ENCODE assay signal across 8 cellular contexts in the genomic region with DNA sequence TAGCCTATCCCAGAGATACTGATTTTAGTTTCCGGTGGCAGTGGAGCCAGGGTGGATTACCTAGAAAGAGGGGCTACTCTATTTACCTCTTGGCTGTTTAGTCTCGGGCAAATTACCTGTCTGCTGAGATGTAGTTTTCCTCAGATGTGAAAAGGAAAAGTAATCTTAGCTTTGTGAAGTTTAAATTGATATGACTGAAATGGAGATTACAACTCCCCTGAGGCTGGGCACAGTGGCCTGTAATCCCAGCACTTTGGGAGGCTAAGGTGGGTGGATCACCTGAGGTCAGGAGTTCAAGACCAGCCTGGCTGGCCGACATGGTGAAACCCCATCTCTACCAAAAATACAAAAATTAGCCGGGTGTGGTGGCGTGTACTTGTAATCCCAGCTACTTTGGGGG. TPM values are rescaled to one million over a fixed set of nuclear protein-coding genes. Genes with fewer than 3 reads are reported as not detected.
DNase-seq lines count a peak whose midpoint lies in the region; ATAC-seq, FAIRE-seq and TF ChIP-seq lines count a peak whose summit lies in the region.
"Not testable (repeated sequence)": the region's sequence is repeated elsewhere in the genome, so short reads cannot be mapped to it uniquely, and the experiment has no call there.

No MANE protein-coding gene starts in this region.

- dilution Hi-C loops in keratinocyte (cut with MboI; ENCODE audit: extremely low pct_ligation_motif_present, low sequenced_read_pairs), result not testable (repeated sequence)

- POLR2A ChIA-PET in BJ (lab: Charles Lee), result interaction anchor here (0.7 kb wide), 1 partner anchor 33 kb away, joined by 5 read pairs; no protein-coding TSS in a partner anchor

- intact Hi-C loops in adrenal gland (cut with DNase I), result not testable (repeated sequence)

- H3K4ac ChIP-seq in neuronal stem cell (ENCODE audit: low read length), result not testable (repeated sequence)

- H3K79me2 ChIP-seq in keratinocyte (ENCODE audit: control insufficient read depth, insufficient read depth, low read length), result peaks cover 32% of the 10 kb centered on the region

- TF ChIP-seq POLR2A in adrenal gland (IDR thresholded peaks at IDR 0.05), result not testable (repeated sequence)

- not testable (repeated sequence) for TF ChIP-seq CTCF in BJ (IDR thresholded peaks at IDR 0.05; ENCODE audit: insufficient read depth, low read depth, low read length); adrenal gland (IDR thresholded peaks at IDR 0.05); epithelial cell of esophagus (IDR thresholded peaks at IDR 0.05; ENCODE audit: insufficient read depth, low read depth, low read length, missing control alignments); keratinocyte (optimal IDR thresholded peaks at IDR 0.05 in 1 of 3, IDR thresholded peaks at IDR 0.05 in 1 of 3, conservative IDR thresholded peaks at IDR 0.05 in 1 of 3; ENCODE audit: extremely low read depth in 1 of 3, insufficient read depth in 2 of 3, low read length in 3 of 3)

- H3K9me3 ChIP-seq in HUES6 (ENCODE audit: control insufficient read depth, insufficient read depth, low read depth, low read length); T-helper 17 cell (ENCODE audit: control insufficient read depth, low read length, poor library complexity, severe bottlenecking); adrenal gland (replicated peaks in 1 of 3); keratinocyte (ENCODE audit: control insufficient read depth, low read depth, low read length); neuronal stem cell (replicated peaks in 1 of 2; ENCODE audit: control insufficient read depth in 2 of 2, insufficient read depth in 1 of 2, low read depth in 1 of 2, low read length in 2 of 2); subcutaneous abdominal adipose tissue (ENCODE audit: control insufficient read depth in 5 of 5, low read length in 5 of 5): not testable (repeated sequence)

- H2AK5ac ChIP-seq in neuronal stem cell (ENCODE audit: low read depth, low read length), result not testable (repeated sequence)

- not testable (repeated sequence) for H2BK5ac ChIP-seq in neuronal stem cell (ENCODE audit: low read length)

- H3K18ac ChIP-seq in neuronal stem cell (ENCODE audit: low read length), result not testable (repeated sequence)

- not testable (repeated sequence) for H3K9me1 ChIP-seq in keratinocyte (ENCODE audit: control insufficient read depth, extremely low read depth, insufficient read depth, low read length)

- peaks cover 39% of the 10 kb centered on the region for H4K20me1 ChIP-seq in keratinocyte (ENCODE audit: control insufficient read depth, extremely low read depth, insufficient read depth, low read length)

- not testable (repeated sequence) for H4K8ac ChIP-seq in neuronal stem cell (ENCODE audit: low read depth, low read length)

- not testable (repeated sequence) for H2BK15ac ChIP-seq in neuronal stem cell (ENCODE audit: low read length)

- WGBS in adrenal gland, 4 donors, result 48 to 63% (median 53%) methylated on average over 5 of the region's 5 CpGs
- no CpG with 5 or more reads among the region's 5 CpGs for WGBS in neuronal stem cell (ENCODE audit: extremely low coverage in 2 of 2, insufficient read length in 2 of 2, insufficient replicate concordance in 1 of 2), 2 donors

- peak overlapping the region; percentile 93 for H3K4me2 ChIP-seq in keratinocyte (ENCODE audit: control insufficient read depth, extremely low read depth, insufficient read depth, low read depth, low read length)
- H3K4me2 ChIP-seq in neuronal stem cell (ENCODE audit: insufficient read depth, low read length, poor library complexity, severe bottlenecking), result peak overlapping the region; percentile 82

- H3K4me3 Mint-ChIP-seq in T-helper 17 cell, result peak overlapping the region; percentile 99

- H2BK120ac ChIP-seq in neuronal stem cell (ENCODE audit: low read depth, low read length), result not testable (repeated sequence)

- not testable (repeated sequence) for H3K14ac ChIP-seq in neuronal stem cell (ENCODE audit: low read length)

- H3K36me3 ChIP-seq in BJ (ENCODE audit: control insufficient read depth, insufficient read depth, low read length) (peaks cover 31% of the 10 kb centered on the region), HUES6 (ENCODE audit: control insufficient read depth, insufficient read depth, low read length) (peaks cover 53% of the 10 kb centered on the region), adrenal gland (replicated peaks in 1 of 2) (peaks cover 0 to 46% of the 10 kb centered on the region in 2 donors), keratinocyte (ENCODE audit: control insufficient read depth in 2 of 2, extremely low read depth in 1 of 2, insufficient read depth in 2 of 2, low read length in 2 of 2) (peaks cover 29 to 47% of the 10 kb centered on the region in 2 experiments), neuronal stem cell (replicated peaks in 1 of 2; ENCODE audit: control insufficient read depth in 2 of 2, insufficient read depth in 2 of 2, low read length in 2 of 2) (peaks cover 41 to 53% of the 10 kb centered on the region in 2 donors), subcutaneous abdominal adipose tissue (ENCODE audit: control insufficient read depth in 5 of 5, insufficient read depth in 5 of 5, low read length in 5 of 5) (peaks cover 0 to 42% (median 34%) of the 10 kb centered on the region in 5 donors)

- H3K27ac Mint-ChIP-seq in T-helper 17 cell, result peak overlapping the region; percentile 97

- H4K91ac ChIP-seq in neuronal stem cell (ENCODE audit: low read depth, low read length, poor library complexity), result not testable (repeated sequence)

- H3K23ac ChIP-seq in neuronal stem cell (ENCODE audit: low read depth, low read length, poor library complexity), result not testable (repeated sequence)

- not testable (repeated sequence) for H3K36me3 Mint-ChIP-seq in T-helper 17 cell (ENCODE audit: low read depth)

- DNase-seq in BJ (ENCODE audit: low read depth); T-helper 17 cell; adrenal gland; epithelial cell of esophagus (ENCODE audit: low read depth); keratinocyte (ENCODE audit: low read depth, low spot score); neuronal stem cell (ENCODE audit: low spot score): not testable (repeated sequence)

- peaks cover 48% of the 10 kb centered on the region for H3K4me1 Mint-ChIP-seq in T-helper 17 cell

- peak overlapping the region; percentile 94 for H3K27ac ChIP-seq in HUES6 (ENCODE audit: low read depth, low read length)
- H3K27ac ChIP-seq in adrenal gland, result peak overlapping the region; percentile 31 to 91 (median 85)
- H3K27ac ChIP-seq in keratinocyte (ENCODE audit: control insufficient read depth, insufficient read depth, low read length), result peak overlapping the region; percentile 76
- H3K27ac ChIP-seq in neuronal stem cell (replicated peaks; ENCODE audit: low read length), result not testable (repeated sequence)
- peak overlapping the region; percentile 92 for H3K27ac ChIP-seq in subcutaneous abdominal adipose tissue (ENCODE audit: low read depth, low read length)

- not testable (repeated sequence) for H2BK12ac ChIP-seq in neuronal stem cell (ENCODE audit: low read length)

- CTCF ChIA-PET in BJ (lab: Yijun Ruan, JAX), result interaction anchor here (0.9 to 5.4 kb wide), 5 partner anchors 12 to 91 kb away, joined by 3 to 46 read pairs (median 5); no protein-coding TSS in a partner anchor

- FAIRE-seq in keratinocyte (lab: Jason Lieb, UNC), result not testable (repeated sequence)

- H3K79me1 ChIP-seq in neuronal stem cell (ENCODE audit: low read depth, low read length), result peaks cover 13% of the 10 kb centered on the region

- not testable (repeated sequence) for H3K27me3 ChIP-seq in BJ (ENCODE audit: control insufficient read depth, insufficient read depth, low read length); HUES6 (ENCODE audit: control insufficient read depth, insufficient read depth, low read length); adrenal gland; keratinocyte (ENCODE audit: control insufficient read depth, extremely low read depth, insufficient read depth, low read length); neuronal stem cell (ENCODE audit: control insufficient read depth in 3 of 3, insufficient read depth in 3 of 3, low read depth in 1 of 3, low read length in 3 of 3); subcutaneous abdominal adipose tissue (ENCODE audit: control insufficient read depth in 5 of 5, insufficient read depth in 4 of 5, low read length in 5 of 5)

- H3K4me3 ChIP-seq in BJ (ENCODE audit: low read depth, low read length) (peak overlapping the region; percentile 94), HUES6 (ENCODE audit: low read depth, low read length) (peak overlapping the region; percentile 92), adrenal gland (peak overlapping the region in 2 of 4 donors; percentile 55 to 83), epithelial cell of esophagus (ENCODE audit: low read length) (peak overlapping the region; percentile 95), keratinocyte (ENCODE audit: control insufficient read depth in 2 of 3, extremely low read depth in 1 of 3, insufficient read depth in 2 of 3, low read depth in 1 of 3, low read length in 3 of 3) (peak overlapping the region; percentile 75 to 90 (median 87)), neuronal stem cell (ENCODE audit: low read length in 2 of 2) (peak overlapping the region; percentile 86 to 93), subcutaneous abdominal adipose tissue (ENCODE audit: low read depth in 1 of 5, low read length in 5 of 5) (peak overlapping the region; percentile 87 to 96 (median 90))

- H3K9ac ChIP-seq in HUES6 (ENCODE audit: low read length) (peak overlapping the region; percentile 98), keratinocyte (ENCODE audit: control insufficient read depth, extremely low read depth, insufficient read depth, low read length) (peak overlapping the region; percentile 84), neuronal stem cell (ENCODE audit: low read depth, low read length, poor library complexity) (peak overlapping the region; percentile 74), subcutaneous abdominal adipose tissue (ENCODE audit: low read length in 5 of 5) (peak overlapping the region; percentile 40 to 96 (median 86))

- ATAC-seq in T-helper 17 cell, result not testable (repeated sequence)

- peaks cover 22% of the 10 kb centered on the region for H3K4me1 ChIP-seq in HUES6 (ENCODE audit: control insufficient read depth, insufficient read depth, low read length)
- peaks cover 17 to 61% of the 10 kb centered on the region in 2 donors for H3K4me1 ChIP-seq in adrenal gland (replicated peaks in 1 of 2)
- peaks cover 24% of the 10 kb centered on the region for H3K4me1 ChIP-seq in keratinocyte (ENCODE audit: control insufficient read depth, extremely low read depth, insufficient read depth, low read length)
- peaks cover 11 to 24% of the 10 kb centered on the region in 2 donors for H3K4me1 ChIP-seq in neuronal stem cell (ENCODE audit: control insufficient read depth in 2 of 2, insufficient read depth in 1 of 2, low read depth in 1 of 2, low read length in 2 of 2)
- peaks cover 13 to 66% (median 60%) of the 10 kb centered on the region in 5 donors for H3K4me1 ChIP-seq in subcutaneous abdominal adipose tissue (ENCODE audit: control insufficient read depth in 5 of 5, insufficient read depth in 5 of 5, low read length in 5 of 5)

- H3K27me3 Mint-ChIP-seq in T-helper 17 cell, result not testable (repeated sequence)

- H2AFZ ChIP-seq in keratinocyte (ENCODE audit: control insufficient read depth, low read length); neuronal stem cell (ENCODE audit: low read length): not testable (repeated sequence)

RNA-seq across cellular contexts. Expression of gene TRPV2, which starts 25.0 kb away (rescaled TPM):
- polyA plus RNA-seq in BJ (2011; rRNA removed) (4.0 and 7.9 TPM in 2 replicates), adrenal gland (10 to 100 TPM; 23.3 to 67.3 (median 61.7) TPM), keratinocyte (0.05 to 0.09 TPM (median 0.09 TPM) in 3 replicates)
- 5.9 and 15.0 TPM in 2 replicates for polyA minus RNA-seq in BJ (2011; rRNA and poly(A)+ RNA removed)
- total RNA-seq in T-helper 17 cell (10 to 100 TPM; 87.1 to 91.1 TPM), adrenal gland (100 to 1,000 TPM in 1 of 8 donors, 10 to 100 TPM in 7; 34.1 to 110 (median 47.3) TPM)
- polyA plus RNA-seq in keratinocyte (2011; ENCODE audit: low read depth), result not detected
- polyA plus RNA-seq in keratinocyte (2011; cell fraction: cytosol; rRNA removed), result 0.18 and 0.32 TPM in 2 replicates
- polyA plus RNA-seq in keratinocyte (2011; cell fraction: nucleus; rRNA removed), result 0.31 and 0.56 TPM in 2 replicates
- 0.49 TPM in 1 of 2 replicates, not detected in the other for polyA plus RNA-seq in keratinocyte (2012; ENCODE audit: low replicate concordance)
- 0.49 to 0.64 TPM in 2 of 3 replicates, not detected in the other for polyA minus RNA-seq in keratinocyte
- polyA minus RNA-seq in keratinocyte (2011; cell fraction: cytosol; rRNA and poly(A)+ RNA removed), result not detected
- polyA minus RNA-seq in keratinocyte (2011; cell fraction: nucleus; rRNA and poly(A)+ RNA removed), result not detected in 2 replicates
- 0.36 TPM for polyA plus RNA-seq in neuronal stem cell (2013, experiment 1 of 2)
- 0.30 TPM for polyA plus RNA-seq in neuronal stem cell (2013, experiment 2 of 2)

RNA-seq across cellular contexts. Expression of gene LRRC75A, which starts 51.6 kb away (rescaled TPM):
- polyA plus RNA-seq in BJ (2011; rRNA removed) (0.82 and 1.3 TPM in 2 replicates), adrenal gland (10 to 100 TPM in 1 of 3 donors, 1 to 10 TPM in 2; 8.6 to 40.1 (median 9.7) TPM), keratinocyte (not detected in 3 replicates)
- polyA minus RNA-seq in BJ (2011; rRNA and poly(A)+ RNA removed), result 0.33 and 0.36 TPM in 2 replicates
- total RNA-seq in T-helper 17 cell (1 to 10 TPM; 3.1 to 5.0 TPM), adrenal gland (10 to 100 TPM in 7 of 8 donors, 1 to 10 TPM in 1; 7.4 to 49.2 (median 25.5) TPM)
- not detected for polyA plus RNA-seq in keratinocyte (2011; ENCODE audit: low read depth)
- polyA plus RNA-seq in keratinocyte (2011; cell fraction: cytosol; rRNA removed), result not detected in 2 replicates
- not detected in 2 replicates for polyA plus RNA-seq in keratinocyte (2011; cell fraction: nucleus; rRNA removed)
- 0.09 and 1.6 TPM in 2 replicates for polyA plus RNA-seq in keratinocyte (2012; ENCODE audit: low replicate concordance)
- 0.10 TPM in 1 of 3 replicates, not detected in the others for polyA minus RNA-seq in keratinocyte
- not detected for polyA minus RNA-seq in keratinocyte (2011; cell fraction: cytosol; rRNA and poly(A)+ RNA removed)
- polyA minus RNA-seq in keratinocyte (2011; cell fraction: nucleus; rRNA and poly(A)+ RNA removed), result not detected in 2 replicates
- 2.7 TPM for polyA plus RNA-seq in neuronal stem cell (2013, experiment 1 of 2)
- 2.6 TPM for polyA plus RNA-seq in neuronal stem cell (2013, experiment 2 of 2)

RNA-seq across cellular contexts. Expression of gene UBB, which starts 59.5 kb away (rescaled TPM):
- polyA plus RNA-seq in BJ (2011; rRNA removed), result 3,195 and 3,417 TPM in 2 replicates
- 1,408 and 2,496 TPM in 2 replicates for polyA minus RNA-seq in BJ (2011; rRNA and poly(A)+ RNA removed)
- total RNA-seq in T-helper 17 cell, result 100 to 1,000 TPM; 819 to 876 TPM
- 1,000 to 10,000 TPM; 1,297 to 2,928 (median 2,139) TPM for total RNA-seq in adrenal gland
- polyA plus RNA-seq in adrenal gland, result 1,000 to 10,000 TPM in 2 of 3 donors, 100 to 1,000 TPM in 1; 588 to 2,867 (median 1,416) TPM
- polyA plus RNA-seq in keratinocyte, result 533 to 846 TPM (median 762 TPM) in 3 replicates
- 1,565 TPM for polyA plus RNA-seq in keratinocyte (2011; ENCODE audit: low read depth)
- polyA plus RNA-seq in keratinocyte (2011; cell fraction: cytosol; rRNA removed), result 801 and 945 TPM in 2 replicates
- polyA plus RNA-seq in keratinocyte (2011; cell fraction: nucleus; rRNA removed), result 771 and 944 TPM in 2 replicates
- 1,038 and 1,360 TPM in 2 replicates for polyA plus RNA-seq in keratinocyte (2012; ENCODE audit: low replicate concordance)
- polyA minus RNA-seq in keratinocyte, result 792 to 880 TPM (median 870 TPM) in 3 replicates
- polyA minus RNA-seq in keratinocyte (2011; cell fraction: cytosol; rRNA and poly(A)+ RNA removed), result 525 TPM
- 230 and 326 TPM in 2 replicates for polyA minus RNA-seq in keratinocyte (2011; cell fraction: nucleus; rRNA and poly(A)+ RNA removed)
- 3,085 TPM for polyA plus RNA-seq in neuronal stem cell (2013, experiment 1 of 2)
- polyA plus RNA-seq in neuronal stem cell (2013, experiment 2 of 2), result 3,088 TPM
